Comparison of ENCODE assay signal across 9 cellular contexts in genomic region chr3:71304684-71305083, GRCh38.
DNase-seq lines count a peak whose midpoint lies in the region; ATAC-seq and TF ChIP-seq lines count a peak whose summit lies in the region.
"Had no signal": no experiment of that assay in that cellular context is flagged by ENCODE, and none has a peak within 500 bp of the region (broad histone marks: within the 10 kb centered on the region; RNA-seq: fewer than 3 reads in every experiment).

No MANE protein-coding gene starts in this region.

- H3K27ac ChIP-seq in gastroesophageal sphincter (peak overlapping the region; percentile 69 to 86 (median 83)), neural progenitor cell (peak overlapping the region; percentile 99)

- peaks cover 58% of the 10 kb centered on the region for H3K79me2 ChIP-seq in neural progenitor cell (ENCODE audit: low read depth)

- DNase-seq in HAP-1 (ENCODE audit: low spot score in 2 of 2), result peak in 1 of 2 experiments; percentile 18
- DNase-seq in activated CD4-positive, alpha-beta T cell treated with anti-CD3 and anti-CD28 coated beads, Interleukin-2, amount 10 ng/mL, durations not matched to agents 7 days and 5 days, result peak; percentile 41
- no peak for DNase-seq in neural progenitor cell (ENCODE audit: low spot score)
- DNase-seq in NK-92 (lab: John Stamatoyannopoulos, UW; ENCODE audit: unreplicated experiment), result no peak
- no peak for DNase-seq in NCI-H2196 treated with DMSO at 0.1 percent for 48 hours (lab: John Stamatoyannopoulos, UW; ENCODE audit: unreplicated experiment)

- H3K27ac Mint-ChIP-seq in activated CD4-positive, alpha-beta T cell treated with anti-CD3 and anti-CD28 coated beads, Interleukin-2, amount 10 ng/mL, durations not matched to agents 7 days and 5 days, result peak overlapping the region; percentile 86
- H3K27ac Mint-ChIP-seq in neural progenitor cell, result peak overlapping the region; percentile 48

- TF ChIP-seq POLR2A in gastroesophageal sphincter (IDR thresholded peaks at IDR 0.05), result no peak

- H3K9me3 Mint-ChIP-seq in activated CD4-positive, alpha-beta T cell treated with anti-CD3 and anti-CD28 coated beads, Interleukin-2, amount 10 ng/mL, durations not matched to agents 7 days and 5 days, result no peaks in the 10 kb centered on the region
- H3K9me3 Mint-ChIP-seq in neural progenitor cell, result no peaks in the 10 kb centered on the region
- H3K9me3 Mint-ChIP-seq: dendritic cell treated with granulocyte-macrophage colony-stimulating factor and Interleukin-4, amounts not matched to agents 40 ng/mL and 50 ng/mL, for 4 days had no signal

- in situ Hi-C loops in HAP-1 (cut with MboI; ENCODE audit: low sequenced_read_pairs), result no loop called here

- H3K9me3 ChIP-seq in HAP-1, result no peaks in the 10 kb centered on the region
- no peaks in the 10 kb centered on the region for H3K9me3 ChIP-seq in gastroesophageal sphincter
- H3K9me3 ChIP-seq in neural progenitor cell (ENCODE audit: low read depth), result no peaks in the 10 kb centered on the region

- 11 to 20% methylated on average over 3 of the region's 3 CpGs for WGBS in gastroesophageal sphincter (ENCODE audit: low coverage in 1 of 2), 2 donors

- H3K27me3 ChIP-seq in HAP-1 (ENCODE audit: low read depth), result no peaks in the 10 kb centered on the region
- H3K27me3 ChIP-seq in gastroesophageal sphincter, result no peaks in the 10 kb centered on the region
- no peaks in the 10 kb centered on the region for H3K27me3 ChIP-seq in neural progenitor cell

- H3K4me1 ChIP-seq in HAP-1 (peaks cover 55% of the 10 kb centered on the region), gastroesophageal sphincter (peaks cover 8 to 95% (median 26%) of the 10 kb centered on the region in 3 donors), neural progenitor cell (peaks cover 79% of the 10 kb centered on the region)

- H3K36me3 ChIP-seq in HAP-1 (replicated peaks) (no peaks in the 10 kb centered on the region), gastroesophageal sphincter (no peaks in the 10 kb centered on the region), neural progenitor cell (no peaks in the 10 kb centered on the region)

- no peak overlapping the region for H3K9ac ChIP-seq in neural progenitor cell

- POLR2A ChIA-PET in activated CD4-positive, alpha-beta T cell treated with anti-CD3 and anti-CD28 coated beads, Interleukin-2, amount 10 ng/mL, durations not matched to agents 7 days and 5 days (lab: Charles Lee), result no interaction called here

- H3K4me3 Mint-ChIP-seq in activated CD4-positive, alpha-beta T cell treated with anti-CD3 and anti-CD28 coated beads, Interleukin-2, amount 10 ng/mL, durations not matched to agents 7 days and 5 days, result peak overlapping the region; percentile 82
- H3K4me3 Mint-ChIP-seq in neural progenitor cell, result peak overlapping the region; percentile 88

- H2AFZ ChIP-seq in neural progenitor cell (replicated peaks), result no peak overlapping the region

- peak; percentile 73 for ATAC-seq in gastroesophageal sphincter
- ATAC-seq in HG03460 (IDR thresholded peaks at IDR 0.05; ENCODE audit: unreplicated experiment), result no peak
- ATAC-seq in GM18520 (IDR thresholded peaks at IDR 0.05; ENCODE audit: unreplicated experiment), result no peak

- no peak for TF ChIP-seq EP300 in gastroesophageal sphincter (IDR thresholded peaks at IDR 0.05)

- peaks cover 16% of the 10 kb centered on the region for H3K27me3 Mint-ChIP-seq in activated CD4-positive, alpha-beta T cell treated with anti-CD3 and anti-CD28 coated beads, Interleukin-2, amount 10 ng/mL, durations not matched to agents 7 days and 5 days
- H3K27me3 Mint-ChIP-seq in neural progenitor cell (ENCODE audit: insufficient read depth, low read depth), result no peaks in the 10 kb centered on the region
- H3K27me3 Mint-ChIP-seq: dendritic cell treated with granulocyte-macrophage colony-stimulating factor and Interleukin-4, amounts not matched to agents 40 ng/mL and 50 ng/mL, for 4 days had no signal

- H3K36me3 Mint-ChIP-seq in activated CD4-positive, alpha-beta T cell treated with anti-CD3 and anti-CD28 coated beads, Interleukin-2, amount 10 ng/mL, durations not matched to agents 7 days and 5 days (ENCODE audit: low read depth), result peaks cover 8% of the 10 kb centered on the region
- no peaks in the 10 kb centered on the region for H3K36me3 Mint-ChIP-seq in neural progenitor cell

- H4K20me1 ChIP-seq in neural progenitor cell (ENCODE audit: low read depth), result no peaks in the 10 kb centered on the region

- H3F3A ChIP-seq in neural progenitor cell (ENCODE audit: low read depth), result peaks cover 32% of the 10 kb centered on the region

- H3K4me3 ChIP-seq in HAP-1 (peak overlapping the region; percentile 24), gastroesophageal sphincter (peak overlapping the region; percentile 47 to 60), neural progenitor cell (peak overlapping the region; percentile 63)

- TF ChIP-seq CTCF in gastroesophageal sphincter (IDR thresholded peaks at IDR 0.05) (peak; percentile 44 to 74 (median 65)), neural progenitor cell (IDR thresholded peaks at IDR 0.05) (peak; percentile 52)

- H3K4me1 Mint-ChIP-seq in activated CD4-positive, alpha-beta T cell treated with anti-CD3 and anti-CD28 coated beads, Interleukin-2, amount 10 ng/mL, durations not matched to agents 7 days and 5 days, result peaks cover 82% of the 10 kb centered on the region
- peaks cover 47% of the 10 kb centered on the region for H3K4me1 Mint-ChIP-seq in neural progenitor cell

- CTCF ChIA-PET in activated CD4-positive, alpha-beta T cell treated with anti-CD3 and anti-CD28 coated beads, Interleukin-2, amount 10 ng/mL, durations not matched to agents 7 days and 5 days (lab: Charles Lee), result interaction anchor here (1.0 kb wide), 1 partner anchor 14 kb away, joined by 3 read pairs; no protein-coding TSS in a partner anchor

- H3K4me2 ChIP-seq in neural progenitor cell, result peak overlapping the region; percentile 94
